1 cellular context compared by ENCODE assay signal in the genomic region with DNA sequence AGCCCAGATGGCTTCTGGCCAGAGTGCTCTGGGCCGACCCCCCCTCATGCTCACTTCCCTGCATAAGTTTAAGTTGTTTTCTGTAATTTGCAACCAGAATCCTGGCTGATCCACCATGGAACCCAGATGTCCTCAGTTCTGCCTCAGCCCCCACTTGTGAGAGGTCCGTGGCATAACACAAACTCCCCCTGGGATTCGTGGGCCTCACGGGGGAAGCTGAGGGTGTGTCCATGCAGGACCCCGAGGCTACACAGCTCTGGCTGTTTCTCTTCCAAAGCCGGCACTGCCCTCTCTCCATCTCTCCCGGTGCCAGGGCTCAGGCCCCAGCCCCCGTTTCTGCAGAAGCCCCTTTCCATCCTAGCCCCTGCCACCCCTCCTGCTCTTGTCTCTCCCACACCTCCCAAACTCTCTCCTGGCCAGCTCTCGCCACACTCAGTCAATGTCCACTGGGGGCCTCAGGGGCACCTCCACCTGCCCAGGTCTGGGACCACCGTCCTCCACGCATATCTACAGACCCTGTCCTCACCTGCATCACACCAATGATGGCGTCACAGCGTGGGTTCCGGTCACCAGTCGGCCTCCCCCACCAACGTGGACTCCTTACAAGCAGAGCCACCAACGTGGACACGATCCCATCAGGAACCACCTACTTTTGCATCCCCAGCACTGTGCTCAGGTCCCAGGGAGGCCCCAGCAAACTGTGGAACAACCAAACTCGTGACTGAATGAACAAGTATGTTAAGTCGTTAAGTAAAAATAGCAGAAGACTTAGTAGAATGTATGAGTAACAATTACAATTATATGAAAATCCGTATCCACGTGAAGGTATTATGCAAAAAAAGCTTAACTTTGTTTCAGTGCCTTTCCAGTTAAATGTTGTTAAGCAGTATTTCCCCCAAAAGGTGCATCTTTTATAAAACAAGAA.
TF ChIP-seq lines count a peak whose summit lies in the region.

No MANE protein-coding gene starts in this region.

TF ChIP-seq in IMR-90, 13 proteins besides CTCF, POLR2A, EP300 and RAD21 (continued from another document):
- TF ChIP-seq, protein P1, sequence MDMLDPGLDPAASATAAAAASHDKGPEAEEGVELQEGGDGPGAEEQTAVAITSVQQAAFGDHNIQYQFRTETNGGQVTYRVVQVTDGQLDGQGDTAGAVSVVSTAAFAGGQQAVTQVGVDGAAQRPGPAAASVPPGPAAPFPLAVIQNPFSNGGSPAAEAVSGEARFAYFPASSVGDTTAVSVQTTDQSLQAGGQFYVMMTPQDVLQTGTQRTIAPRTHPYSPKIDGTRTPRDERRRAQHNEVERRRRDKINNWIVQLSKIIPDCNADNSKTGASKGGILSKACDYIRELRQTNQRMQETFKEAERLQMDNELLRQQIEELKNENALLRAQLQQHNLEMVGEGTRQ (IDR thresholded peaks at IDR 0.05; ENCODE audit: low read depth, low read length) = 0 out of 2 replicates have a peak, but pooled peaks have one; percentile 20
- TF ChIP-seq RCOR1 (IDR thresholded peaks at IDR 0.05; ENCODE audit: insufficient replicate concordance, low read length) = no peak
- no peak for TF ChIP-seq CEBPB (IDR thresholded peaks at IDR 0.05; ENCODE audit: low read depth, low read length)
- TF ChIP-seq MAFK (IDR thresholded peaks at IDR 0.05; ENCODE audit: low read depth, low read length) = no peak
- TF ChIP-seq NFE2L2 (IDR thresholded peaks at IDR 0.05; ENCODE audit: low read depth, low read length) = no peak
- no peak for TF ChIP-seq RFX5 (IDR thresholded peaks at IDR 0.05; ENCODE audit: low read depth, low read length)
- TF ChIP-seq CHD1 (IDR thresholded peaks at IDR 0.05; ENCODE audit: low read depth, low read length) = no peak
- TF ChIP-seq, protein P2, sequence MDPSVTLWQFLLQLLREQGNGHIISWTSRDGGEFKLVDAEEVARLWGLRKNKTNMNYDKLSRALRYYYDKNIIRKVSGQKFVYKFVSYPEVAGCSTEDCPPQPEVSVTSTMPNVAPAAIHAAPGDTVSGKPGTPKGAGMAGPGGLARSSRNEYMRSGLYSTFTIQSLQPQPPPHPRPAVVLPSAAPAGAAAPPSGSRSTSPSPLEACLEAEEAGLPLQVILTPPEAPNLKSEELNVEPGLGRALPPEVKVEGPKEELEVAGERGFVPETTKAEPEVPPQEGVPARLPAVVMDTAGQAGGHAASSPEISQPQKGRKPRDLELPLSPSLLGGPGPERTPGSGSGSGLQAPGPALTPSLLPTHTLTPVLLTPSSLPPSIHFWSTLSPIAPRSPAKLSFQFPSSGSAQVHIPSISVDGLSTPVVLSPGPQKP (IDR thresholded peaks at IDR 0.05; ENCODE audit: borderline replicate concordance, low read depth, low read length) = no peak
- TF ChIP-seq MXI1 (IDR thresholded peaks at IDR 0.05; ENCODE audit: borderline replicate concordance, low read depth, low read length) = no peak
- 0 out of 2 replicates have a peak, but pooled peaks have one; percentile 19 for TF ChIP-seq MAZ (IDR thresholded peaks at IDR 0.05; ENCODE audit: borderline replicate concordance, low read depth, low read length)
- TF ChIP-seq FOS (IDR thresholded peaks at IDR 0.05; ENCODE audit: low read depth, low read length) = 0 out of 2 replicates have a peak, but pooled peaks have one; percentile 12
